Comparison of ENCODE assay signal across 9 cellular contexts in genomic region chrX:3711331-3711917, GRCh38. TPM values are rescaled to one million over a fixed set of nuclear protein-coding genes. Genes with fewer than 3 reads are reported as not detected.
DNase-seq lines count a peak whose midpoint lies in the region; ATAC-seq and TF ChIP-seq lines count a peak whose summit lies in the region.
"Had no signal": no experiment of that assay in that cellular context is flagged by ENCODE, and none has a peak within 500 bp of the region (broad histone marks: within the 10 kb centered on the region; RNA-seq: fewer than 3 reads in every experiment).

No MANE protein-coding gene starts in this region.

- H3K36me3 Mint-ChIP-seq in activated naive CD8-positive, alpha-beta T cell treated with anti-CD3 and anti-CD28 coated beads, Interleukin-2, amount 50 U/mL, for 24 hours (ENCODE audit: low read depth), result peaks cover 7% of the 10 kb centered on the region

- peak overlapping the region; percentile 3 to 66 for H3K27ac ChIP-seq in uterus

- H3K4me1 ChIP-seq in uterus, result peaks cover 0 to 3% of the 10 kb centered on the region in 2 donors
- H3K4me1 ChIP-seq: body of pancreas had no signal

- no peaks in the 10 kb centered on the region for H3K27me3 Mint-ChIP-seq in activated naive CD8-positive, alpha-beta T cell treated with anti-CD3 and anti-CD28 coated beads, Interleukin-2, amount 50 U/mL, for 24 hours

- no peak for DNase-seq in BJ (ENCODE audit: low read depth)
- peak; percentile 20 for DNase-seq in activated naive CD8-positive, alpha-beta T cell treated with anti-CD3 and anti-CD28 coated beads, Interleukin-2, amount 50 U/mL, for 24 hours
- DNase-seq in medulla oblongata (ENCODE audit: extremely low spot score), result peak; percentile 6
- no peak for DNase-seq in uterus
- DNase-seq in NCI-H2196 (lab: John Stamatoyannopoulos, UW; ENCODE audit: unreplicated experiment), result no peak
- no peak for DNase-seq in NCI-H2107 (lab: John Stamatoyannopoulos, UW)
- no peak for DNase-seq in HEK293T (ENCODE audit: extremely low spot score)

- H3K27ac Mint-ChIP-seq in activated naive CD8-positive, alpha-beta T cell treated with anti-CD3 and anti-CD28 coated beads, Interleukin-2, amount 50 U/mL, for 24 hours, result peak overlapping the region; percentile 95

- H3K4me3 ChIP-seq in BJ (ENCODE audit: low read depth, low read length) (peak overlapping the region; percentile 60), uterus (peak overlapping the region in 1 of 2 donors; percentile 55)
- H3K4me3 ChIP-seq: body of pancreas had no signal

- peak; percentile 47 for ATAC-seq in HG03378 (IDR thresholded peaks at IDR 0.05; ENCODE audit: unreplicated experiment)
- peak; percentile 30 for ATAC-seq in activated naive CD8-positive, alpha-beta T cell treated with anti-CD3 and anti-CD28 coated beads, Interleukin-2, amount 50 U/mL, for 24 hours
- ATAC-seq: body of pancreas had no signal

- no peak for TF ChIP-seq CTCF in BJ (IDR thresholded peaks at IDR 0.05; ENCODE audit: insufficient read depth, low read depth, low read length)
- no peak for TF ChIP-seq CTCF in uterus (IDR thresholded peaks at IDR 0.05)

- no peaks in the 10 kb centered on the region for H3K9me3 ChIP-seq in uterus
- H3K9me3 ChIP-seq: body of pancreas had no signal

- POLR2A ChIA-PET in BJ (lab: Charles Lee), result no interaction called here
- POLR2A ChIA-PET in HEK293T (lab: Yijun Ruan, JAX), result no interaction called here

- no peak for TF ChIP-seq POLR2A in uterus (IDR thresholded peaks at IDR 0.05)

- H3K36me3 ChIP-seq in BJ (ENCODE audit: control insufficient read depth, insufficient read depth, low read length) (no peaks in the 10 kb centered on the region), uterus (no peaks in the 10 kb centered on the region)

- intact Hi-C loops in uterus (cut with DNase I; ENCODE audit: low total_unique reads), result no loop called here

- CTCF ChIA-PET in BJ (lab: Yijun Ruan, JAX) (interaction anchor here (0.6 to 0.9 kb wide), 4 partner anchors 10 to 62 kb away, joined by 3 to 4 read pairs (median 3); no protein-coding TSS in a partner anchor), HEK293T (lab: Yijun Ruan, JAX) (no interaction called here)

- no peaks in the 10 kb centered on the region for H3K27me3 ChIP-seq in BJ (ENCODE audit: control insufficient read depth, insufficient read depth, low read length)
- H3K27me3 ChIP-seq in uterus, result no peaks in the 10 kb centered on the region
- H3K27me3 ChIP-seq: body of pancreas had no signal

- no peaks in the 10 kb centered on the region for H3K9me3 Mint-ChIP-seq in activated naive CD8-positive, alpha-beta T cell treated with anti-CD3 and anti-CD28 coated beads, Interleukin-2, amount 50 U/mL, for 24 hours

- H3K4me1 Mint-ChIP-seq in activated naive CD8-positive, alpha-beta T cell treated with anti-CD3 and anti-CD28 coated beads, Interleukin-2, amount 50 U/mL, for 24 hours, result peaks cover 34% of the 10 kb centered on the region

- H3K4me3 Mint-ChIP-seq in activated naive CD8-positive, alpha-beta T cell treated with anti-CD3 and anti-CD28 coated beads, Interleukin-2, amount 50 U/mL, for 24 hours, result peak overlapping the region; percentile 95

TF ChIP-seq in HEK293T, 16 proteins besides CTCF, POLR2A, EP300 and RAD21:
- TF ChIP-seq ZNF384 (IDR thresholded peaks at IDR 0.05), result no peak
- TF ChIP-seq BHLHE40 (IDR thresholded peaks at IDR 0.05; ENCODE audit: borderline replicate concordance), result no peak
- no peak for TF ChIP-seq L3MBTL2 (conservative IDR thresholded peaks at IDR 0.05)
- no peak for TF ChIP-seq FOXM1 (IDR thresholded peaks at IDR 0.05; ENCODE audit: borderline replicate concordance)
- no peak for TF ChIP-seq PKNOX1 (IDR thresholded peaks at IDR 0.05)
- no peak for TF ChIP-seq FOXK2 (IDR thresholded peaks at IDR 0.05)
- TF ChIP-seq ARNT (IDR thresholded peaks at IDR 0.05), result no peak
- TF ChIP-seq TARDBP (IDR thresholded peaks at IDR 0.05), result no peak
- no peak for TF ChIP-seq ELF4 (IDR thresholded peaks at IDR 0.05)
- no peak for TF ChIP-seq CTBP1 (IDR thresholded peaks at IDR 0.05; ENCODE audit: borderline replicate concordance)
- no peak for TF ChIP-seq HDGF (IDR thresholded peaks at IDR 0.05; ENCODE audit: borderline replicate concordance)
TF ChIP-seq in HEK293T: peak in this region for 0.

RNA-seq across cellular contexts. Expression of gene PRKX, which starts 2.0 kb away (rescaled TPM):
- polyA plus RNA-seq in BJ (2011; rRNA removed), result 5.7 and 6.5 TPM in 2 replicates
- polyA minus RNA-seq in BJ (2011; rRNA and poly(A)+ RNA removed), result 5.4 and 7.2 TPM in 2 replicates
- total RNA-seq in uterus, result 10 to 100 TPM in 3 of 4 donors, 1 to 10 TPM in 1; 8.5 to 27.9 (median 12.0) TPM

Comparison
In these comparisons a context has a peak if more than half of its experiments do, and no peak if none do; other contexts are left out.
1. DNase-seq: peak in activated naive CD8-positive, alpha-beta T cell treated with anti-CD3 and anti-CD28 coated beads, Interleukin-2, amount 50 U/mL, for 24 hours (single experiment) and medulla oblongata (single experiment); none in BJ (single experiment), uterus (0 of 2), NCI-H2196 (single experiment), NCI-H2107 (single experiment) and HEK293T (single experiment).